1 cellular context compared by ENCODE assay signal in genomic region chr20:36833275-36834020, GRCh38.
TF ChIP-seq lines count a peak whose summit lies in the region.

No MANE protein-coding gene starts in this region.

TF ChIP-seq in H1, 55 proteins besides CTCF, POLR2A, EP300 and RAD21:
- TF ChIP-seq ATF3 (IDR thresholded peaks at IDR 0.05; ENCODE audit: insufficient read depth, low read depth, low read length) (no peak), JUND (IDR thresholded peaks at IDR 0.05; ENCODE audit: low read length) (no peak), SIN3A (conservative IDR thresholded peaks at IDR 0.05 in 1 of 2, IDR thresholded peaks at IDR 0.05 in 1 of 2; ENCODE audit: low read depth in 1 of 2, low read length in 2 of 2) (no peak), SP2 (IDR thresholded peaks at IDR 0.05; ENCODE audit: low read length) (no peak), CREB1 (IDR thresholded peaks at IDR 0.05) (no peak), RFX5 (IDR thresholded peaks at IDR 0.05; ENCODE audit: borderline replicate concordance, low read depth, low read length) (no peak), TEAD4 (IDR thresholded peaks at IDR 0.05; ENCODE audit: low read depth, low read length) (no peak), CHD1 (IDR thresholded peaks at IDR 0.05; ENCODE audit: low read depth, low read length) (no peak), KDM4A (IDR thresholded peaks at IDR 0.05; ENCODE audit: low read depth, low read length, severe bottlenecking) (no peak), CBX8 (IDR thresholded peaks at IDR 0.05; ENCODE audit: borderline replicate concordance, low read depth, low read length) (no peak), TAF1 (IDR thresholded peaks at IDR 0.05; ENCODE audit: low read depth, low read length) (no peak), RXRA (IDR thresholded peaks at IDR 0.05; ENCODE audit: insufficient read depth, low read depth, low read length) (no peak), BCL11A (IDR thresholded peaks at IDR 0.05; ENCODE audit: low read depth in 2 of 2, low read length in 2 of 2) (no peak), BACH1 (IDR thresholded peaks at IDR 0.05; ENCODE audit: low read length) (no peak), ZNF274 (IDR thresholded peaks at IDR 0.05; ENCODE audit: borderline replicate concordance, extremely low read depth, low read length) (no peak), E2F6 (IDR thresholded peaks at IDR 0.05) (no peak)
